ENCODE assay signal across 33 cellular contexts in the genomic region with DNA sequence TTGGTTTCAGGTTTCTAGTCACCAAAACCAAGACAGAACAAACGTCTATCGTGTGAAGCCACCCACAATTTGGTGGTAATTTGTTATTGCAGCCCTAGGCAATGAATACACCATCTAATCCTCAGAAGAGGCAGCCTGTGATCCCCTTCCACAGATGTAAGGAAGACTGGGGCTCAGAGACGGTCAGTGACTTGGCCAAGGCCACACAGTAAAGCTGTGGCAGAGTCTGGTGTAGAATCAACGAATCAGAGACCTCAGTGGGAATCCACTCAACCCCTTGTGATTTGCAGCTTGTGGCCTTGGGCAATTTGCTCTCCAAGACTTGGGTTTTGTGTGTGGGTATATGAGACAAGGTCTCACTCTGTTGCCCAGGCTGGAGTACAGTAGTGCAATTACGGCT. TPM values are rescaled to one million over a fixed set of nuclear protein-coding genes. Genes with fewer than 3 reads are reported as not detected.
"Had no signal": no experiment of that assay in that cellular context is flagged by ENCODE, and none has a peak within 500 bp of the region (broad histone marks: within the 10 kb centered on the region; RNA-seq: fewer than 3 reads in every experiment).

No MANE protein-coding gene starts in this region.

- H3K9me3 Mint-ChIP-seq: activated B cell treated with CpG ODN at 0.5 μM for 24 hours; activated CD4-positive, alpha-beta memory T cell treated with anti-CD3 and anti-CD28 coated beads for 36 hours; activated CD4-positive, alpha-beta T cell treated with anti-CD3 and anti-CD28 coated beads, Interleukin-2, amount 10 ng/mL, durations not matched to agents 24 days and 14 days; activated naive CD4-positive, alpha-beta T cell treated with anti-CD3 and anti-CD28 coated beads for 36 hours; activated T-helper 17 cell treated with anti-CD3 and anti-CD28 coated beads, Interleukin-2, amount 50 U/mL, for 72 hours; T-cell had no signal

- ATAC-seq: activated T-helper 17 cell treated with anti-CD3 and anti-CD28 coated beads, Interleukin-2, amount 50 U/mL, for 72 hours; Right ventricle myocardium inferior; T-cell had no signal

- DNase-seq: activated B cell treated with CpG ODN at 0.5 μM for 24 hours; activated CD4-positive, alpha-beta memory T cell treated with anti-CD3 and anti-CD28 coated beads for 36 hours; activated CD4-positive, alpha-beta T cell treated with anti-CD3 and anti-CD28 coated beads for 1 hour; activated CD4-positive, alpha-beta T cell treated with anti-CD3 and anti-CD28 coated beads, Interleukin-2, amount 10 ng/mL, durations not matched to agents 24 days and 14 days; activated gamma-delta T cell; activated naive CD4-positive, alpha-beta T cell treated with anti-CD3 and anti-CD28 coated beads for 36 hours; activated T-cell treated with anti-CD3 and anti-CD28 coated beads for 4 hours; activated T-cell treated with anti-CD3 and anti-CD28 coated beads, Interleukin-2, amount 50 U/mL, for 48 hours; adrenal gland; anterior cingulate cortex; central memory CD4-positive, alpha-beta T cell; MG63; NCI-H1105; NCI-H1436; NCI-H1694 treated with DMSO at 0.1 percent for 48 hours; NCI-H2029 treated with DMSO at 0.1 percent for 48 hours; NCI-H345; NCI-H510A; NCI-H526 treated with DMSO at 0.1 percent for 48 hours; NCI-H82; T-cell; T-helper 2 cell; T1000 had no signal

- H3K4me3 ChIP-seq: adrenal gland, MG63, SK-N-MC had no signal

- H3K9me3 ChIP-seq: adrenal gland, MG63 had no signal

- H3K36me3 Mint-ChIP-seq: activated CD4-positive, alpha-beta memory T cell treated with anti-CD3 and anti-CD28 coated beads for 36 hours; activated naive CD8-positive, alpha-beta T cell; T-cell had no signal

- FAIRE-seq: bronchial epithelial cell, TTC549 had no signal

- H3K27ac Mint-ChIP-seq: activated B cell treated with CpG ODN at 0.5 μM for 24 hours; activated CD4-positive, alpha-beta memory T cell treated with anti-CD3 and anti-CD28 coated beads for 36 hours; activated CD4-positive, alpha-beta T cell treated with anti-CD3 and anti-CD28 coated beads, Interleukin-2, amount 10 ng/mL, durations not matched to agents 24 days and 14 days; activated naive CD4-positive, alpha-beta T cell treated with anti-CD3 and anti-CD28 coated beads for 36 hours; activated naive CD8-positive, alpha-beta T cell; activated T-helper 17 cell treated with anti-CD3 and anti-CD28 coated beads, Interleukin-2, amount 50 U/mL, for 72 hours; T-cell had no signal

- H3K4me3 Mint-ChIP-seq: activated B cell treated with CpG ODN at 0.5 μM for 24 hours; activated CD4-positive, alpha-beta memory T cell treated with anti-CD3 and anti-CD28 coated beads for 36 hours; activated CD4-positive, alpha-beta T cell treated with anti-CD3 and anti-CD28 coated beads, Interleukin-2, amount 10 ng/mL, durations not matched to agents 24 days and 14 days; activated naive CD4-positive, alpha-beta T cell treated with anti-CD3 and anti-CD28 coated beads for 36 hours; activated naive CD8-positive, alpha-beta T cell; activated T-helper 17 cell treated with anti-CD3 and anti-CD28 coated beads, Interleukin-2, amount 50 U/mL, for 72 hours; T-cell had no signal

- H3K36me3 ChIP-seq: adrenal gland, MG63 had no signal

- H3K27me3 Mint-ChIP-seq: activated CD4-positive, alpha-beta memory T cell treated with anti-CD3 and anti-CD28 coated beads for 36 hours; activated naive CD8-positive, alpha-beta T cell; activated T-helper 17 cell treated with anti-CD3 and anti-CD28 coated beads, Interleukin-2, amount 50 U/mL, for 72 hours; T-cell had no signal

- H3K9ac ChIP-seq: KMS-11 had no signal

- H3K4me2 ChIP-seq: KMS-11 had no signal

- H3K27me3 ChIP-seq: adrenal gland, MG63 had no signal

- H3K4me1 Mint-ChIP-seq: activated T-helper 17 cell treated with anti-CD3 and anti-CD28 coated beads, Interleukin-2, amount 50 U/mL, for 72 hours had no signal

- H3K27ac ChIP-seq: adrenal gland, KMS-11, SK-N-MC had no signal

RNA-seq across cellular contexts. Expression of gene LGALS2, which starts 1.9 kb away (rescaled TPM):
- total RNA-seq: activated B cell treated with CpG ODN at 0.5 μM for 24 hours; activated CD4-positive, alpha-beta memory T cell treated with anti-CD3 and anti-CD28 coated beads for 36 hours; activated CD4-positive, alpha-beta T cell treated with anti-CD3 and anti-CD28 coated beads, Interleukin-2, amount 10 ng/mL, durations not matched to agents 24 days and 14 days; activated CD8-positive, alpha-beta memory T cell treated with anti-CD3 and anti-CD28 coated beads for 36 hours; activated naive CD4-positive, alpha-beta T cell treated with anti-CD3 and anti-CD28 coated beads for 36 hours; activated T-helper 17 cell treated with anti-CD3 and anti-CD28 coated beads, Interleukin-2, amount 50 U/mL, for 72 hours; bronchial epithelial cell; RPMI7951 had no signal

RNA-seq across cellular contexts. Expression of gene CDC42EP1, which starts 17.7 kb away (rescaled TPM):
- total RNA-seq: activated B cell treated with CpG ODN at 0.5 μM for 24 hours, OCI-LY7 had no signal

RNA-seq across cellular contexts. Expression of gene CARD10, which starts 58.7 kb away (rescaled TPM):
- total RNA-seq: activated B cell treated with CpG ODN at 0.5 μM for 24 hours; activated CD4-positive, alpha-beta T cell treated with anti-CD3 and anti-CD28 coated beads, Interleukin-2, amount 10 ng/mL, durations not matched to agents 24 days and 14 days; activated naive CD4-positive, alpha-beta T cell treated with anti-CD3 and anti-CD28 coated beads for 36 hours had no signal
